10 cellular contexts compared by ENCODE assay signal in the genomic region with DNA sequence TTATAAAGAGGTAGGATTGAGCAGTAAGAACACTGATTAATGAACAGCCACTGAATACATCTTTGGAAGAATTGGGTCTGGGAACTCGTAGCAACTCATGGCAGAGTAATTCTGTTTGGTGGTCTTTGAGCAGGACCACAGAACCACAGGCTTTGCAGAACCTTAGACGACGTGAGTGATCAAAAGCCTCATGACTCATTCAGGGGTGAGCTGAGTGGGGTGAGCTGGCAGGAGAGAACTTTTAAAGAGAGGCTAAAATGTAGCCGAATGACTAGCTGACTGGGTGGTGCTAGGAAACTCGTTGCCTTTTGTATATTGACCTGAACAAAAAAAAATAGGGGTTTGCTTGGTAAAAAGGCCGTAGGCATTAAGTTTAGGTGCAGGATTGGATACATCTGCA.
DNase-seq lines count a peak whose midpoint lies in the region; ATAC-seq and TF ChIP-seq lines count a peak whose summit lies in the region.
"Had no signal": no experiment of that assay in that cellular context is flagged by ENCODE, and none has a peak within 500 bp of the region (broad histone marks: within the 10 kb centered on the region; RNA-seq: fewer than 3 reads in every experiment).

No MANE protein-coding gene starts in this region.

- POLR2A ChIA-PET in OCI-LY7 (lab: Charles Lee), result no interaction called here

- H3K4me3 ChIP-seq in RWPE2 (ENCODE audit: severe bottlenecking), result no peak overlapping the region
- H3K4me3 ChIP-seq in OCI-LY7 (ENCODE audit: low read depth, low read length, poor library complexity, severe bottlenecking), result no peak overlapping the region

- intact Hi-C loops in OCI-LY7 (cut with micrococcal nuclease; ENCODE audit: unreplicated experiment), result no loop called here

- no peaks in the 10 kb centered on the region for H3K79me2 ChIP-seq in OCI-LY7 (ENCODE audit: insufficient read depth, low read depth, low read length)

- H3K4me1 ChIP-seq in RWPE2 (ENCODE audit: insufficient read depth, poor library complexity, severe bottlenecking), result peaks cover 27% of the 10 kb centered on the region
- H3K4me1 ChIP-seq in OCI-LY7 (ENCODE audit: insufficient read depth, low read length, poor library complexity, severe bottlenecking), result no peaks in the 10 kb centered on the region

- no peaks in the 10 kb centered on the region for H3K36me3 ChIP-seq in RWPE2 (ENCODE audit: low read depth)
- H3K36me3 ChIP-seq in OCI-LY7 (ENCODE audit: insufficient read depth, low read length), result no peaks in the 10 kb centered on the region

- no peaks in the 10 kb centered on the region for H3K27me3 ChIP-seq in RWPE2 (ENCODE audit: insufficient read depth, poor library complexity, severe bottlenecking)

- DNase-seq in H4 (ENCODE audit: low spot score) (peak; percentile 50), RWPE2 (ENCODE audit: low spot score) (no peak), fibroblast of peridontal ligament (ENCODE audit: extremely low read depth) (peak; percentile 67), renal cortical epithelial cell (ENCODE audit: low read depth) (peak; percentile 99), OCI-LY7 (ENCODE audit: low spot score) (no peak)
- DNase-seq: CD4-positive, alpha-beta T cell; NCI-H1930 had no signal

- ATAC-seq in RWPE2 (ENCODE audit: low read depth) (peak; percentile 82), HG02852 (IDR thresholded peaks at IDR 0.05; ENCODE audit: unreplicated experiment) (no peak), GM18519 (IDR thresholded peaks at IDR 0.05; ENCODE audit: low FRiP score, unreplicated experiment) (no peak), GM18909 (IDR thresholded peaks at IDR 0.05; ENCODE audit: poor library complexity, unreplicated experiment) (no peak)

- no peaks in the 10 kb centered on the region for H4K20me1 ChIP-seq in OCI-LY7 (ENCODE audit: insufficient read depth, low read length)

- no TSS peak for BruUV-seq in OCI-LY7 (replicated peaks; lab: Mats Ljungman, UMichigan)

- no peaks in the 10 kb centered on the region for H3K9me2 ChIP-seq in OCI-LY7 (ENCODE audit: insufficient read depth, low read length)

- CTCF ChIA-PET in OCI-LY7 (lab: Charles Lee; ENCODE audit: unreplicated experiment), result no interaction called here

- TF ChIP-seq CTCF in RWPE2 (IDR thresholded peaks at IDR 0.05; ENCODE audit: poor library complexity, severe bottlenecking), result no peak
- no peak for TF ChIP-seq CTCF in OCI-LY7 (conservative IDR thresholded peaks at IDR 0.05; ENCODE audit: low read length)

- H3K9me3 ChIP-seq in RWPE2 (ENCODE audit: severe bottlenecking), result no peaks in the 10 kb centered on the region
- no peaks in the 10 kb centered on the region for H3K9me3 ChIP-seq in OCI-LY7 (ENCODE audit: low read length)

- H3K27ac ChIP-seq in RWPE2 (ENCODE audit: poor library complexity, severe bottlenecking) (peak overlapping the region; percentile 77), OCI-LY7 (ENCODE audit: low read depth, low read length, poor library complexity, severe bottlenecking) (no peak overlapping the region)

- H2AFZ ChIP-seq in OCI-LY7 (ENCODE audit: low read length), result no peak overlapping the region

- H3K4me2 ChIP-seq in OCI-LY7 (ENCODE audit: low read length), result no peak overlapping the region

Comparison
In these comparisons a context has a peak if more than half of its experiments do, and no peak if none do; other contexts are left out.
1. DNase-seq: peak in H4 (single experiment), fibroblast of peridontal ligament (single experiment) and renal cortical epithelial cell (single experiment); none in RWPE2 (single experiment) and OCI-LY7 (single experiment).